22 cellular contexts compared by ENCODE assay signal in the genomic region with DNA sequence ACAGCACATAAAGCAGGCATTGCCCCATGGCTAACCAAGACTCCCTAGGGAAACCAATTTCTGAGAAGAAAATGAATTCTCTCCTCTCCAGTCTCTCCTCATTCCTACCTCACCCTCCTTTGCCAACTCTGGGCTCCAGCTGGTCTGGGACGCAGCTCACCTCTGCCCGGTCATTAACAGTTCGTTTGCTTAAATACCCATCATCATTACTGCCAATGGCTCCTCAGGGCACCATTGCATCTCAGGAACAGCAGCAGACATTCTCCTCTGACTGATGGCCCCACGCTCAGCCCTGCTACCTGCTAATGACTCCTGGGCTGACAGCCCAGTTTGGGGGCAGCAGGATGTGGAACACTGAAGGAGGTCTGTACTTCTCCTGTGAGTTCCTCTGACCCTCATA.
DNase-seq lines count a peak whose midpoint lies in the region; ATAC-seq and TF ChIP-seq lines count a peak whose summit lies in the region.
"Had no signal": no experiment of that assay in that cellular context is flagged by ENCODE, and none has a peak within 500 bp of the region (broad histone marks: within the 10 kb centered on the region; RNA-seq: fewer than 3 reads in every experiment).

No MANE protein-coding gene starts in this region.

- peak overlapping the region; percentile 46 for H4K8ac ChIP-seq in mesenchymal stem cell (ENCODE audit: low read length)

- H3K23ac ChIP-seq in mesenchymal stem cell (ENCODE audit: low read length in 2 of 2) = no peak overlapping the region

- H3K27ac Mint-ChIP-seq in CD14-positive monocyte = peak overlapping the region; percentile 76 to 91 (median 85)
- H3K27ac Mint-ChIP-seq in activated CD8-positive, alpha-beta T cell treated with anti-CD3 and anti-CD28 coated beads for 36 hours = no peak overlapping the region
- H3K27ac Mint-ChIP-seq: CD4-positive, alpha-beta memory T cell; GM23338; HFFc6 had no signal

- H3K27me3 ChIP-seq in mesenchymal stem cell (ENCODE audit: control insufficient read depth in 1 of 2, insufficient read depth in 1 of 2, low read length in 2 of 2) = peaks cover 0 to 7% of the 10 kb centered on the region in 2 experiments
- no peaks in the 10 kb centered on the region for H3K27me3 ChIP-seq in spleen (replicated peaks in 1 of 7)
- H3K27me3 ChIP-seq: BE2C; BLaER1 treated with 17β-estradiol and CSF1 and Interleukin-3, amounts not matched to agents 10 nM and 100 nM had no signal

- no peak overlapping the region for H2BK120ac ChIP-seq in mesenchymal stem cell (ENCODE audit: low read depth, low read length)

- no peaks in the 10 kb centered on the region for H3K4me1 ChIP-seq in mesenchymal stem cell (ENCODE audit: control insufficient read depth, insufficient read depth, low read depth, low read length)
- no peaks in the 10 kb centered on the region for H3K4me1 ChIP-seq in spleen
- H3K4me1 ChIP-seq: A549, HAP-1 had no signal

- no peak overlapping the region for H3K27ac ChIP-seq in mesenchymal stem cell (ENCODE audit: low read length, poor library complexity, severe bottlenecking)
- H3K27ac ChIP-seq in spleen = peak overlapping the region in 7 of 8 donors; percentile 39 to 92 (median 87)
- H3K27ac ChIP-seq: A549 had no signal

- DNase-seq in CD14-positive monocyte (ENCODE audit: low spot score) = no peak
- peak; percentile 63 for DNase-seq in NCI-H69 (lab: John Stamatoyannopoulos, UW)
- DNase-seq in mesenchymal stem cell = no peak
- DNase-seq in spleen = no peak
- no peak for DNase-seq in SW 1271 (lab: John Stamatoyannopoulos, UW)
- no peak for DNase-seq in activated CD8-positive, alpha-beta T cell treated with anti-CD3 and anti-CD28 coated beads for 36 hours
- DNase-seq: 8988T; ACHN; BE2C; Calu3; CD4-positive, alpha-beta memory T cell; COR-L47; DMS53; DMS79 treated with DMSO at 0.1 percent for 48 hours; GF-D8; HFFc6 had no signal

- no peak overlapping the region for H2AK5ac ChIP-seq in mesenchymal stem cell (ENCODE audit: low read length, severe bottlenecking)

- no peak overlapping the region for H3K4me2 ChIP-seq in mesenchymal stem cell (ENCODE audit: low read length, poor library complexity, severe bottlenecking)
- H3K4me2 ChIP-seq: A549, GM23338 had no signal

- 89% methylated on average over 4 of the region's 4 CpGs for WGBS in mesenchymal stem cell
- 74 to 84% (median 79%) methylated on average over 4 of the region's 4 CpGs for WGBS in spleen, 5 donors

- no peak overlapping the region for H2BK15ac ChIP-seq in mesenchymal stem cell (ENCODE audit: low read depth, poor library complexity, severe bottlenecking)

- H4K91ac ChIP-seq in mesenchymal stem cell (ENCODE audit: low read length) = peak overlapping the region; percentile 29

- no peaks in the 10 kb centered on the region for H3K36me3 ChIP-seq in mesenchymal stem cell (ENCODE audit: control insufficient read depth in 1 of 2, insufficient read depth in 2 of 2, low read depth in 1 of 2, low read length in 2 of 2)
- H3K36me3 ChIP-seq in spleen = no peaks in the 10 kb centered on the region
- H3K36me3 ChIP-seq: BE2C; BLaER1 treated with 17β-estradiol and CSF1 and Interleukin-3, amounts not matched to agents 10 nM and 100 nM; HAP-1 had no signal

- no peak overlapping the region for H2BK12ac ChIP-seq in mesenchymal stem cell (ENCODE audit: low read length in 2 of 2)

- H3K14ac ChIP-seq in mesenchymal stem cell (ENCODE audit: low read length in 2 of 2) = no peak overlapping the region

- TF ChIP-seq CTCF in CD14-positive monocyte (IDR thresholded peaks at IDR 0.05) (no peak), spleen (IDR thresholded peaks at IDR 0.05 in 8 of 11, conservative IDR thresholded peaks at IDR 0.05 in 3 of 11) (no peak)
- no peak for TF ChIP-seq CTCF in activated CD8-positive, alpha-beta T cell treated with anti-CD3 and anti-CD28 coated beads for 36 hours (IDR thresholded peaks at IDR 0.05)

- H3K4me1 Mint-ChIP-seq in CD14-positive monocyte = peaks cover 54% of the 10 kb centered on the region
- no peaks in the 10 kb centered on the region for H3K4me1 Mint-ChIP-seq in activated CD8-positive, alpha-beta T cell treated with anti-CD3 and anti-CD28 coated beads for 36 hours (ENCODE audit: low read depth)
- H3K4me1 Mint-ChIP-seq: CD4-positive, alpha-beta memory T cell; GM23338 had no signal

- intact Hi-C loops in CD14-positive monocyte (cut with micrococcal nuclease) = no loop called here
- intact Hi-C loops in spleen (cut with DNase I; ENCODE audit: low total_unique reads) = no loop called here
- intact Hi-C loops in activated CD8-positive, alpha-beta T cell treated with anti-CD3 and anti-CD28 coated beads for 36 hours (cut with micrococcal nuclease) = no loop called here

- H3K9ac ChIP-seq in mesenchymal stem cell (ENCODE audit: low read length) = no peak overlapping the region
- H3K9ac ChIP-seq: BLaER1 treated with 17β-estradiol and CSF1 and Interleukin-3, amounts not matched to agents 10 nM and 100 nM had no signal

- no peak for ATAC-seq in GM21737 (IDR thresholded peaks at IDR 0.05; ENCODE audit: unreplicated experiment)
- no peak for ATAC-seq in activated CD8-positive, alpha-beta T cell treated with anti-CD3 and anti-CD28 coated beads for 36 hours
- no peak for ATAC-seq in HG02610 (IDR thresholded peaks at IDR 0.05; ENCODE audit: unreplicated experiment)
- ATAC-seq: A549, GM23338 had no signal

- H3K27me3 Mint-ChIP-seq in CD14-positive monocyte (ENCODE audit: low read depth in 3 of 3) = peaks cover 0 to 5% (median 4%) of the 10 kb centered on the region in 3 donors
- no peaks in the 10 kb centered on the region for H3K27me3 Mint-ChIP-seq in activated CD8-positive, alpha-beta T cell treated with anti-CD3 and anti-CD28 coated beads for 36 hours
- H3K27me3 Mint-ChIP-seq: CD4-positive, alpha-beta memory T cell had no signal

- TF ChIP-seq POLR2A in spleen (IDR thresholded peaks at IDR 0.05) = no peak

- H3K4me3 Mint-ChIP-seq in CD14-positive monocyte = no peak overlapping the region
- H3K4me3 Mint-ChIP-seq in activated CD8-positive, alpha-beta T cell treated with anti-CD3 and anti-CD28 coated beads for 36 hours = no peak overlapping the region
- H3K4me3 Mint-ChIP-seq: CD4-positive, alpha-beta memory T cell; GM23338; HFFc6 had no signal

- peak overlapping the region in 1 of 2 experiments; percentile 28 for H3K18ac ChIP-seq in mesenchymal stem cell (ENCODE audit: low read depth in 1 of 2, low read length in 2 of 2)

- H3K4me3 ChIP-seq in mesenchymal stem cell (ENCODE audit: insufficient read depth in 1 of 2, low read depth in 1 of 2, low read length in 2 of 2) = no peak overlapping the region
- H3K4me3 ChIP-seq in spleen = peak overlapping the region in 1 of 8 donors; percentile 6
- H3K4me3 ChIP-seq: A549; BLaER1 treated with 17β-estradiol and CSF1 and Interleukin-3, amounts not matched to agents 10 nM and 100 nM; GM23338; HAP-1 had no signal

- H3K4ac ChIP-seq in mesenchymal stem cell (ENCODE audit: low read depth in 1 of 2, low read length in 2 of 2) = no peak overlapping the region

- no peaks in the 10 kb centered on the region for H3K9me3 ChIP-seq in mesenchymal stem cell (ENCODE audit: control insufficient read depth, low read length)
- no peaks in the 10 kb centered on the region for H3K9me3 ChIP-seq in spleen
- H3K9me3 ChIP-seq: A549; BE2C; BLaER1 treated with 17β-estradiol and CSF1 and Interleukin-3, amounts not matched to agents 10 nM and 100 nM; HAP-1 had no signal

- H2BK5ac ChIP-seq in mesenchymal stem cell (ENCODE audit: low read depth, low read length, poor library complexity, severe bottlenecking) = no peak overlapping the region

- no peak overlapping the region for H2AFZ ChIP-seq in mesenchymal stem cell (ENCODE audit: low read depth, low read length)
- H2AFZ ChIP-seq: GM23338 had no signal

- H3K9me3 Mint-ChIP-seq in CD14-positive monocyte = peaks cover 0 to 8% (median 4%) of the 10 kb centered on the region in 7 donors
- H3K9me3 Mint-ChIP-seq in activated CD8-positive, alpha-beta T cell treated with anti-CD3 and anti-CD28 coated beads for 36 hours = no peaks in the 10 kb centered on the region
- H3K9me3 Mint-ChIP-seq: GM23338 had no signal

- H3K36me3 Mint-ChIP-seq in CD14-positive monocyte = no peaks in the 10 kb centered on the region
- no peaks in the 10 kb centered on the region for H3K36me3 Mint-ChIP-seq in activated CD8-positive, alpha-beta T cell treated with anti-CD3 and anti-CD28 coated beads for 36 hours (ENCODE audit: low read depth)
- H3K36me3 Mint-ChIP-seq: CD4-positive, alpha-beta memory T cell had no signal

- H3K79me1 ChIP-seq in mesenchymal stem cell (replicated peaks; ENCODE audit: low read length, poor library complexity, severe bottlenecking) = no peaks in the 10 kb centered on the region

- POLR2A ChIA-PET in activated CD8-positive, alpha-beta T cell treated with anti-CD3 and anti-CD28 coated beads for 36 hours (lab: Charles Lee) = no interaction called here

- CTCF ChIA-PET in activated CD8-positive, alpha-beta T cell treated with anti-CD3 and anti-CD28 coated beads for 36 hours (lab: Charles Lee) = no interaction called here
